Comparison of ENCODE assay signal across 1 cellular context in genomic region chr12:122023339-122024131, GRCh38.
TF ChIP-seq lines count a peak whose summit lies in the region.

No MANE protein-coding gene starts in this region.

TF ChIP-seq in SK-N-SH, 30 proteins besides CTCF, POLR2A, EP300 and RAD21 (continued from another document):
- no peak for TF ChIP-seq USF2 (IDR thresholded peaks at IDR 0.05; ENCODE audit: borderline replicate concordance, low read depth, low read length)
- TF ChIP-seq REST (IDR thresholded peaks at IDR 0.05; ENCODE audit: low read depth, low read length) = 0 out of 2 replicates have a peak, but pooled peaks have one; percentile 23
- TF ChIP-seq RFX5 (IDR thresholded peaks at IDR 0.05; ENCODE audit: low read length) = no peak
TF ChIP-seq in SK-N-SH: peak in this region for 6.
